ENCODE assay signal across 24 cellular contexts in the genomic region with DNA sequence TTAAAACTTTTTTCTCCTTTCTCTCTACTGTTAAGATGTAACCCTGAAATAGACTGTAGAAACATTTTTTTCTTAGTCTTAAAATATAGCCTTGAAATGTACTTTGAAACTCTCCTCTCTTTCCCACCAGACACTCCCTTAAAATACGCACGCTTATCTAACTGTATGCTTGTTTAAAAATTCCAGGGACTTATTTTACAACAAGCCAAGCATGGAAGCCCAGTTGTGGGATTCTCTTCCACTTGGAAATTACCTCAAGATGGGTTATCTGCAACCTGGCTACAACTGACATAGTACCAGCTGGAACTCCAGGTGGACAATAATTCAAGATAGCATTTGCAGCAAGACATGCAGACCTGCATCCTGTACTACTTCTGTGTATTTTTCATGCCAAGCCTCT.
"Had no signal": no experiment of that assay in that cellular context is flagged by ENCODE, and none has a peak within 500 bp of the region (broad histone marks: within the 10 kb centered on the region; RNA-seq: fewer than 3 reads in every experiment).

No MANE protein-coding gene starts in this region.

- FAIRE-seq: kidney had no signal

- H3K27ac ChIP-seq: dorsolateral prefrontal cortex, gastrocnemius medialis, lower lobe of right lung, neural progenitor cell, parathyroid adenoma, spleen, upper lobe of right lung, vagina had no signal

- H3K9ac ChIP-seq: neural progenitor cell, parathyroid adenoma had no signal

- H3K4me3 Mint-ChIP-seq: memory B cell; naive thymus-derived CD4-positive, alpha-beta T cell; nephron; neural progenitor cell; stimulated activated naive B cell treated with anti-CD40 and anti-IgM and Interleukin-4, amounts not matched to agents 10 μg/mL and 1 μg/mL and 100 μg/mL, for 72 hours; stimulated activated naive CD8-positive, alpha-beta T cell treated with anti-CD3 and anti-CD28 coated beads, Interleukin-15, Interleukin-2, amounts not matched to agents 100 ng/mL and 50 ng/mL, for 24 hours had no signal

- H3K4me3 ChIP-seq: dorsolateral prefrontal cortex, gastrocnemius medialis, lower lobe of right lung, neural progenitor cell, spleen, transverse colon, upper lobe of right lung, vagina had no signal

- DNase-seq: dorsolateral prefrontal cortex; effector CD4-positive, alpha-beta T cell; foreskin fibroblast; gastrocnemius medialis; head of caudate nucleus; kidney; left cardiac atrium; left ventricle myocardium superior; lower lobe of right lung; naive thymus-derived CD4-positive, alpha-beta T cell; spleen; stimulated activated CD4-positive, alpha-beta T cell treated with anti-CD3 and anti-CD28 coated beads, Interleukin-15, amount 100 ng/mL, for 24 hours; stimulated activated CD4-positive, alpha-beta T cell treated with anti-CD3 and anti-CD28 coated beads, Interleukin-2, amount 100 ng/mL, for 48 hours; stimulated activated naive B cell treated with anti-CD40 and anti-IgM and Interleukin-4, amounts not matched to agents 10 μg/mL and 1 μg/mL and 100 μg/mL, for 72 hours; transverse colon; upper lobe of right lung had no signal

- H3K36me3 Mint-ChIP-seq: neural progenitor cell had no signal

- H3K27me3 ChIP-seq: dorsolateral prefrontal cortex, gastrocnemius medialis, neural progenitor cell, spleen, transverse colon, upper lobe of right lung, vagina had no signal

- H3K9me3 Mint-ChIP-seq: stimulated activated naive CD8-positive, alpha-beta T cell treated with anti-CD3 and anti-CD28 coated beads, Interleukin-15, Interleukin-2, amounts not matched to agents 100 ng/mL and 50 ng/mL, for 24 hours had no signal

- H3K4me1 Mint-ChIP-seq: memory B cell; stimulated activated naive B cell treated with anti-CD40 and anti-IgM and Interleukin-4, amounts not matched to agents 10 μg/mL and 1 μg/mL and 100 μg/mL, for 72 hours had no signal

- H3K27me3 Mint-ChIP-seq: progenitor cell of endocrine pancreas had no signal

- H3K27ac Mint-ChIP-seq: memory B cell; nephron; neural progenitor cell; progenitor cell of endocrine pancreas; stimulated activated naive B cell treated with anti-CD40 and anti-IgM and Interleukin-4, amounts not matched to agents 10 μg/mL and 1 μg/mL and 100 μg/mL, for 72 hours; stimulated activated naive CD8-positive, alpha-beta T cell treated with anti-CD3 and anti-CD28 coated beads, Interleukin-15, Interleukin-2, amounts not matched to agents 100 ng/mL and 50 ng/mL, for 24 hours had no signal

- H3K79me2 ChIP-seq: parathyroid adenoma had no signal

- H3K4me2 ChIP-seq: neural progenitor cell had no signal

- H2AFZ ChIP-seq: neural progenitor cell, parathyroid adenoma had no signal

- ATAC-seq: gastrocnemius medialis; left cardiac atrium; left ventricle myocardium superior; lower lobe of right lung; naive thymus-derived CD4-positive, alpha-beta T cell; sciatic nerve; stimulated activated naive B cell treated with anti-CD40 and anti-IgM and Interleukin-4, amounts not matched to agents 10 μg/mL and 1 μg/mL and 100 μg/mL, for 72 hours; upper lobe of right lung had no signal

- H3K9me3 ChIP-seq: gastrocnemius medialis, lower lobe of right lung, transverse colon, upper lobe of right lung, vagina had no signal

- H3K4me1 ChIP-seq: gastrocnemius medialis, lower lobe of right lung, parathyroid adenoma, spleen, upper lobe of right lung, vagina had no signal

- H3K36me3 ChIP-seq: gastrocnemius medialis, lower lobe of right lung, neural progenitor cell, spleen, transverse colon, upper lobe of right lung, vagina had no signal
